Comparison of ENCODE assay signal across 8 cellular contexts in the genomic region with DNA sequence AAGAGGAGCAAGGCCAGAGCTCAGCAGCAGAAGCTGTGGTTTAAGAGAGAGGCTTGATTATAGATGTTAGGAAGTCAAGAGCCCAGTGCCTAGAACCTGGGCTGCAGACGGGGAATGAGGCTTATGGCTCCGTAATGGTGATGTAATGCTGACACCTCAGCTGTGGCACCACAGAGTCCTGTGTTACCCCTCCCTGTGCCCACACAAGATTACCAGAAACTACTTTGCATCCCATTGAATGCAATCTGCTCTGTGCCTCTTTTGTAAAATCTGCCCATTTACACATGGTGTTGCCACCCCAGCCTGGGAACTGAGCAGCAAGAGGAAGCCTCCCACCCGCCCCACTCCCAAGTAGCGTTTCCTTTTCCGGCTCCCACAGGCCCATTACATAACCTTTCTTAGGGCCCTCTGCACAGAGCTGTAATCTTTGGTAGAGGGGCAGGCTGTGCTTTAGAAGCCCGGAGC. TPM values are rescaled to one million over a fixed set of nuclear protein-coding genes. Genes with fewer than 3 reads are reported as not detected.
DNase-seq lines count a peak whose midpoint lies in the region; ATAC-seq lines count a peak whose summit lies in the region.

No MANE protein-coding gene starts in this region.

- H3K9me3 Mint-ChIP-seq in activated naive CD8-positive, alpha-beta T cell treated with anti-CD3 and anti-CD28 coated beads, Interleukin-2, amount 50 U/mL, for 24 hours: no peaks in the 10 kb centered on the region
- H3K9me3 Mint-ChIP-seq in naive thymus-derived CD8-positive, alpha-beta T cell: peaks cover 0 to 2% (median 0%) of the 10 kb centered on the region in 9 donors

- POLR2A ChIA-PET in naive thymus-derived CD8-positive, alpha-beta T cell (lab: Charles Lee): interaction anchor here (0.8 to 29.3 kb wide), 17 partner anchors 7 to 56 kb away, joined by 3 to 824 read pairs (median 6); partner anchors contain the start of gene PITPNC1

- H3K4me3 Mint-ChIP-seq in activated naive CD8-positive, alpha-beta T cell treated with anti-CD3 and anti-CD28 coated beads, Interleukin-2, amount 50 U/mL, for 24 hours: no peak overlapping the region
- H3K4me3 Mint-ChIP-seq in naive thymus-derived CD8-positive, alpha-beta T cell: peak overlapping the region; percentile 36 to 84 (median 69)

- no peaks in the 10 kb centered on the region for H3K36me3 Mint-ChIP-seq in activated naive CD8-positive, alpha-beta T cell treated with anti-CD3 and anti-CD28 coated beads, Interleukin-2, amount 50 U/mL, for 24 hours (ENCODE audit: low read depth)
- peaks cover 0 to 2% (median 0%) of the 10 kb centered on the region in 3 donors for H3K36me3 Mint-ChIP-seq in naive thymus-derived CD8-positive, alpha-beta T cell

- peak overlapping the region; percentile 59 for H3K27ac Mint-ChIP-seq in activated naive CD8-positive, alpha-beta T cell treated with anti-CD3 and anti-CD28 coated beads, Interleukin-2, amount 50 U/mL, for 24 hours
- peak overlapping the region; percentile 93 to 100 (median 99) for H3K27ac Mint-ChIP-seq in naive thymus-derived CD8-positive, alpha-beta T cell

- H3K27me3 Mint-ChIP-seq in activated naive CD8-positive, alpha-beta T cell treated with anti-CD3 and anti-CD28 coated beads, Interleukin-2, amount 50 U/mL, for 24 hours: no peaks in the 10 kb centered on the region
- H3K27me3 Mint-ChIP-seq in naive thymus-derived CD8-positive, alpha-beta T cell: no peaks in the 10 kb centered on the region

- H3K4me1 Mint-ChIP-seq in activated naive CD8-positive, alpha-beta T cell treated with anti-CD3 and anti-CD28 coated beads, Interleukin-2, amount 50 U/mL, for 24 hours: peaks cover 89% of the 10 kb centered on the region
- H3K4me1 Mint-ChIP-seq in naive thymus-derived CD8-positive, alpha-beta T cell: peaks cover 39 to 94% (median 86%) of the 10 kb centered on the region in 4 donors

- DNase-seq in Ammon's horn (ENCODE audit: low spot score): peak; percentile 8
- peak; percentile 25 to 80 (median 52) for DNase-seq in T-helper 1 cell
- DNase-seq in activated naive CD8-positive, alpha-beta T cell treated with anti-CD3 and anti-CD28 coated beads, Interleukin-2, amount 50 U/mL, for 24 hours: peak; percentile 34
- peak; percentile 35 to 79 (median 65) for DNase-seq in naive thymus-derived CD8-positive, alpha-beta T cell
- DNase-seq in NCI-H82 treated with DMSO at 0.1 percent for 48 hours (lab: John Stamatoyannopoulos, UW; ENCODE audit: unreplicated experiment): no peak
- DNase-seq in GM03348 (ENCODE audit: low spot score): no peak
- DNase-seq in cerebellar cortex (ENCODE audit: low spot score): no peak

- ATAC-seq in activated naive CD8-positive, alpha-beta T cell treated with anti-CD3 and anti-CD28 coated beads, Interleukin-2, amount 50 U/mL, for 24 hours: peak; percentile 53
- peak; percentile 75 to 82 for ATAC-seq in naive thymus-derived CD8-positive, alpha-beta T cell
- ATAC-seq in GM21528 (IDR thresholded peaks at IDR 0.05; ENCODE audit: low FRiP score, unreplicated experiment): no peak

RNA-seq across cellular contexts. Expression of gene PITPNC1, which starts 57.0 kb away (rescaled TPM):
- total RNA-seq in naive thymus-derived CD8-positive, alpha-beta T cell: 100 to 1,000 TPM; 128 to 133 TPM
- polyA plus RNA-seq in naive thymus-derived CD8-positive, alpha-beta T cell: 100 to 1,000 TPM; 119 to 159 (median 125) TPM

Comparison
In these comparisons a context has a peak if more than half of its experiments do, and no peak if none do; other contexts are left out.
1. DNase-seq: peak in Ammon's horn (single experiment), T-helper 1 cell (5 of 5), activated naive CD8-positive, alpha-beta T cell treated with anti-CD3 and anti-CD28 coated beads, Interleukin-2, amount 50 U/mL, for 24 hours (single experiment) and naive thymus-derived CD8-positive, alpha-beta T cell (10 of 10); none in NCI-H82 treated with DMSO at 0.1 percent for 48 hours (single experiment), GM03348 (single experiment) and cerebellar cortex (single experiment).